Comparison of ENCODE assay signal across 8 cellular contexts in the genomic region with DNA sequence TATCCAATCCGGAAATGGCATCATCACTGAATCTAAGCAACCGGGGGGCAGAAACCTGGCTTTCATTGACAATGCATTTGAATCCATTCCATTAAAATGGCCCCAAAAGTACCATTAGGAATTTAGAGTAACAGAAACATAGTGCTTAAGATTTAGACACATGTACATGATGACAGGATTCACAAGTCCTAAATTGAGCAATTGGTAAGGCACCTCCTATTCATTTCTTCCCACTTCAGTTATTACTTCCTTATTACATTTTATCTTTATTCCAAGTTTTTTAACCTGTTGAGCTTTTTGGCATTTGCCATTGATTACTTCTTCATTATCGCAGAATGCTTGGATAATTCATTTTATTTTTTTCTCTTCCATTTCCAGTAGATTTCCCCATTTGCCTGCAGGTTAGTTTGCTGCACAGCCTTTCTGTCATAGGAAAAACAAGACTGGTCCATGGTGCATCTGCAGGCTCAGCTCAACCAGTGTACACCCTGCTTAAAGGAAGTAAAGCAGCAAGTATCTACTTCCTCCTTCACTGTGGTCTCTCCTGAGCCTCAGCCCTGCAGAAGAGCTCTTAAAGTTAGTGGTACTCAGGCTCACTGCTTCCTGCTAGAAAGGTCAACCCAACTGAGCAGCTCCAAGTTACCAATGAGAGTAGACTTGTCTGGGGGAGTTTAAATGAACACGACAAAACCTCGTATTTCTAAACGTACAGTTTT.
DNase-seq lines count a peak whose midpoint lies in the region; ATAC-seq and TF ChIP-seq lines count a peak whose summit lies in the region.

No MANE protein-coding gene starts in this region.

- no peaks in the 10 kb centered on the region for H3K27me3 Mint-ChIP-seq in activated naive CD4-positive, alpha-beta T cell treated with anti-CD3 and anti-CD28 coated beads for 36 hours (ENCODE audit: low read depth)
- H3K27me3 Mint-ChIP-seq in glutamatergic neuron (ENCODE audit: unreplicated experiment), result no peaks in the 10 kb centered on the region

- peaks cover 41% of the 10 kb centered on the region for H4K20me1 ChIP-seq in OCI-LY3 (ENCODE audit: insufficient read depth, low read length)

- H3K9me3 ChIP-seq in OCI-LY3 (ENCODE audit: insufficient read depth, low read length) (no peaks in the 10 kb centered on the region), left lung (no peaks in the 10 kb centered on the region)

- peak; percentile 61 for DNase-seq in activated naive CD4-positive, alpha-beta T cell treated with anti-CD3 and anti-CD28 coated beads for 36 hours
- DNase-seq in activated naive CD4-positive, alpha-beta T cell treated with Interleukin-2 at 50 U/mL for 16 hours, result no peak
- DNase-seq in left lung, result peak in 1 of 2 donors; percentile 41
- DNase-seq in NCI-H1105 treated with DMSO at 0.1 percent for 48 hours (lab: John Stamatoyannopoulos, UW), result no peak
- DNase-seq in glutamatergic neuron, result no peak
- no peak for DNase-seq in kidney glomerular epithelial cell (lab: John Stamatoyannopoulos, UW)

- peak overlapping the region; percentile 32 for H3K4me3 Mint-ChIP-seq in activated naive CD4-positive, alpha-beta T cell treated with anti-CD3 and anti-CD28 coated beads for 36 hours
- no peak overlapping the region for H3K4me3 Mint-ChIP-seq in glutamatergic neuron (ENCODE audit: unreplicated experiment)

- H3K4me3 ChIP-seq in OCI-LY3 (ENCODE audit: low read length), result peak overlapping the region; percentile 34; the same call in 1 of the 2 replicates
- no peak overlapping the region for H3K4me3 ChIP-seq in left lung

- intact Hi-C loops in activated naive CD4-positive, alpha-beta T cell treated with anti-CD3 and anti-CD28 coated beads for 36 hours (cut with micrococcal nuclease), result no loop called here
- intact Hi-C loops in left lung (cut with DNase I), result no loop called here

- H3K36me3 ChIP-seq in OCI-LY3 (replicated peaks; ENCODE audit: low read depth, low read length) (peaks cover 23% of the 10 kb centered on the region), left lung (no peaks in the 10 kb centered on the region)

- H3K79me2 ChIP-seq in OCI-LY3 (ENCODE audit: low read length), result peaks cover 62% of the 10 kb centered on the region

- no peaks in the 10 kb centered on the region for H3K27me3 ChIP-seq in OCI-LY3 (ENCODE audit: low read depth, low read length)
- H3K27me3 ChIP-seq in left lung, result no peaks in the 10 kb centered on the region

- H3K27ac ChIP-seq in OCI-LY3 (ENCODE audit: low read length), result peak overlapping the region; percentile 43
- peak overlapping the region in 1 of 2 donors; percentile 68 for H3K27ac ChIP-seq in left lung

- H3K9me3 Mint-ChIP-seq in activated naive CD4-positive, alpha-beta T cell treated with anti-CD3 and anti-CD28 coated beads for 36 hours, result no peaks in the 10 kb centered on the region
- H3K9me3 Mint-ChIP-seq in glutamatergic neuron (ENCODE audit: unreplicated experiment), result no peaks in the 10 kb centered on the region

- H3K9ac ChIP-seq in OCI-LY3 (ENCODE audit: low read length), result no peak overlapping the region

- peaks cover 88% of the 10 kb centered on the region for H3K4me1 Mint-ChIP-seq in activated naive CD4-positive, alpha-beta T cell treated with anti-CD3 and anti-CD28 coated beads for 36 hours (ENCODE audit: low read depth)
- H3K4me1 Mint-ChIP-seq in glutamatergic neuron (ENCODE audit: low read depth, unreplicated experiment), result no peaks in the 10 kb centered on the region

- peak overlapping the region; percentile 85 for H3K27ac Mint-ChIP-seq in activated naive CD4-positive, alpha-beta T cell treated with anti-CD3 and anti-CD28 coated beads for 36 hours
- no peak overlapping the region for H3K27ac Mint-ChIP-seq in glutamatergic neuron (ENCODE audit: unreplicated experiment)

- TF ChIP-seq CTCF in OCI-LY3 (IDR thresholded peaks at IDR 0.05; ENCODE audit: low read depth, low read length) (no peak), left lung (IDR thresholded peaks at IDR 0.05) (no peak), glutamatergic neuron (IDR thresholded peaks at IDR 0.05; ENCODE audit: partially characterized antibody, unreplicated experiment) (no peak)

- peaks cover 10% of the 10 kb centered on the region for H3K36me3 Mint-ChIP-seq in activated naive CD4-positive, alpha-beta T cell treated with anti-CD3 and anti-CD28 coated beads for 36 hours (ENCODE audit: low read depth)
- H3K36me3 Mint-ChIP-seq in glutamatergic neuron (ENCODE audit: unreplicated experiment), result no peaks in the 10 kb centered on the region

- peak; percentile 67 for ATAC-seq in HG02885 (IDR thresholded peaks at IDR 0.05; ENCODE audit: poor library complexity, unreplicated experiment)
- peak; percentile 89 for ATAC-seq in left lung

- CTCF ChIA-PET in activated naive CD4-positive, alpha-beta T cell treated with anti-CD3 and anti-CD28 coated beads for 36 hours (lab: Charles Lee), result interaction anchor here (0.6 to 1.0 kb wide), 2 partner anchors 21 to 49 kb away, joined by 3 read pairs; no protein-coding TSS in a partner anchor

- peak overlapping the region; percentile 35 for H3K4me2 ChIP-seq in OCI-LY3 (ENCODE audit: low read length)

- peaks cover 80% of the 10 kb centered on the region for H3K4me1 ChIP-seq in OCI-LY3 (ENCODE audit: low read length)
- H3K4me1 ChIP-seq in left lung, result peaks cover 0 to 57% of the 10 kb centered on the region in 2 donors

- H2AFZ ChIP-seq in OCI-LY3 (ENCODE audit: low read depth, low read length), result no peak overlapping the region
